In the genomic region with DNA sequence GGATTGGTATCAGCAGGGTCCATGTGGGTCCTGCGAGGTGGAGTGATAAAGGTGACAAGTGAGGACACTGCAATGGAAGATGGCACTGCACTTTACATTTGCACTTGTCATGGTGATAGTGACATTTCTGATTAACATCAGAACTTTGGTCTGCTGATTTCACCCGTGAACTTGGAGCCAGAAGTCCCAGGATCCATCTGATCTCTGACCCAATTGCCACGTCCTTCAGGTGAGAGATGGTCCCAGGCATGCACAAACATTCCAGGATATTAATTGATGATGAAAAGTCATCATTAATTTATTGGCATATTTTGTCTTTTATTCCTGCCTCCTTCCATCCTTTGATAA, we compare ENCODE assay signal across 1 cellular context.
TF ChIP-seq lines count a peak whose summit lies in the region.

No MANE protein-coding gene starts in this region.

TF ChIP-seq in K562, 482 proteins besides CTCF, POLR2A, EP300 and RAD21 (continued from another document):
- TF ChIP-seq FOXA3 (CRISPR knock-in tag; conservative IDR thresholded peaks at IDR 0.05 in 1 of 2, IDR thresholded peaks at IDR 0.05 in 1 of 2) (no peak), SMARCA5 (IDR thresholded peaks at IDR 0.05) (no peak), L3MBTL2 (IDR thresholded peaks at IDR 0.05) (no peak), MCM5 (IDR thresholded peaks at IDR 0.05; ENCODE audit: low read depth) (no peak), PHF8 (IDR thresholded peaks at IDR 0.05; ENCODE audit: borderline replicate concordance, low read length) (no peak), KLF16 (IDR thresholded peaks at IDR 0.05) (no peak)
